8 cellular contexts compared by ENCODE assay signal in the genomic region with DNA sequence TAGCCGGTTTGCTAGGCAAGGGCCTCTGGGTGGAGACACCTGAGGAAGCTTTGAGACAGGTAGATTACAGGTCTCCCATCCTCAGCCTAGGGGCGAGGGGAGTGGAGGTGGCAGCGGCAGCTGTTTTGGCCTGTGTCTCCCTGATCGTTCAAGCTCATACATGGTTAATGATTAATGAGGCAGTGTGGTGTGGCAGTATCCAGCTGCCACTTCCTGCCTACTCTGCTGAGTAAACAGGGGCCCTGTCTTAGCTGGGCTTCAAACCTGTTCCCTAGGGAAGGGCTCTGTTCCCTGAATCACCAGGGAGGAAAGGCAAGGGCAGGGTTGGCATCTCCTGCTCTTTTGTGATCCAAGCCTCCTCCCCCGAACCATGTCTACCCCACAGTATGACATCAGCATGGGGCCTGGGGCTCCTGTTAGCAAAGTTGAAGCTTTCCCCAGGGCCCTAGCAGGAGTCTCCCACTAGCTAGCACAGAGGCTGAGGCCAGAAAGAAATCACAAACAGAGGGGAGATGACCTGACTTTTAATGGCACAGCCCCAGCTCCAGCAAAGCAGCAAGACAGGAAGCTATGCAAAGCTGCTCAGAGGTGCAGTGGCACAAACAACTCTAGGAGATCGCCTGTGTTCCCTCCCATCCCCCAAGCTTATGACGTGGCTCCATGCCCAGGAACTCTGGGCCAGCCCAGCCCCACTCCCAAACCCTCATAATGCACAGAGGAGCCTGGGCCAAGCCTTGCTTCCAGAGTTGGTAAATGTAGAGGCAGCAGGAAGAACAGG. TPM values are rescaled to one million over a fixed set of nuclear protein-coding genes. Genes with fewer than 3 reads are reported as not detected.
DNase-seq lines count a peak whose midpoint lies in the region; ATAC-seq lines count a peak whose summit lies in the region.

No MANE protein-coding gene starts in this region.

- H3K4me3 Mint-ChIP-seq in central memory CD8-positive, alpha-beta T cell, result peak overlapping the region; percentile 78
- H3K4me3 Mint-ChIP-seq in stimulated activated naive B cell treated with anti-CD40 and anti-IgM and Interleukin-4, amounts not matched to agents 10 μg/mL and 1 μg/mL and 100 μg/mL, for 72 hours, result peak overlapping the region; percentile 65 to 79

- H3K27me3 Mint-ChIP-seq in central memory CD8-positive, alpha-beta T cell, result no peaks in the 10 kb centered on the region
- H3K27me3 Mint-ChIP-seq in stimulated activated naive B cell treated with anti-CD40 and anti-IgM and Interleukin-4, amounts not matched to agents 10 μg/mL and 1 μg/mL and 100 μg/mL, for 72 hours, result no peaks in the 10 kb centered on the region

- H3K27ac Mint-ChIP-seq in central memory CD8-positive, alpha-beta T cell (ENCODE audit: low read depth), result peak overlapping the region; percentile 83
- peak overlapping the region; percentile 94 for H3K27ac Mint-ChIP-seq in stimulated activated naive B cell treated with anti-CD40 and anti-IgM and Interleukin-4, amounts not matched to agents 10 μg/mL and 1 μg/mL and 100 μg/mL, for 72 hours

- DNase-seq in ELR (ENCODE audit: low read depth) (peak; percentile 63), M059J (ENCODE audit: low read depth) (peak; percentile 92), T follicular helper cell (ENCODE audit: low read depth) (peak; percentile 35), cortex of kidney (lab: John Stamatoyannopoulos, UW) (no peak)
- DNase-seq in central memory CD8-positive, alpha-beta T cell (ENCODE audit: low spot score in 2 of 2), result peak in 1 of 2 donors; percentile 44
- peak; percentile 34 for DNase-seq in stimulated activated naive B cell treated with anti-CD40 and anti-IgM and Interleukin-4, amounts not matched to agents 10 μg/mL and 1 μg/mL and 100 μg/mL, for 72 hours

- H3K36me3 Mint-ChIP-seq in central memory CD8-positive, alpha-beta T cell (ENCODE audit: insufficient read depth), result peaks cover 76% of the 10 kb centered on the region
- peaks cover 43 to 56% of the 10 kb centered on the region in 2 donors for H3K36me3 Mint-ChIP-seq in stimulated activated naive B cell treated with anti-CD40 and anti-IgM and Interleukin-4, amounts not matched to agents 10 μg/mL and 1 μg/mL and 100 μg/mL, for 72 hours

- H3K4me1 Mint-ChIP-seq in central memory CD8-positive, alpha-beta T cell, result peaks cover 83% of the 10 kb centered on the region
- H3K4me1 Mint-ChIP-seq in stimulated activated naive B cell treated with anti-CD40 and anti-IgM and Interleukin-4, amounts not matched to agents 10 μg/mL and 1 μg/mL and 100 μg/mL, for 72 hours, result peaks cover 61 to 75% of the 10 kb centered on the region in 2 donors

- peak; percentile 26 for ATAC-seq in GM21717 (IDR thresholded peaks at IDR 0.05; ENCODE audit: unreplicated experiment)
- peak; percentile 1 for ATAC-seq in central memory CD8-positive, alpha-beta T cell (replicated peaks; ENCODE audit: extremely low read depth, poor library complexity, severe bottlenecking)
- peak; percentile 26 to 35 for ATAC-seq in stimulated activated naive B cell treated with anti-CD40 and anti-IgM and Interleukin-4, amounts not matched to agents 10 μg/mL and 1 μg/mL and 100 μg/mL, for 72 hours (replicated peaks)

- no peaks in the 10 kb centered on the region for H3K27me3 ChIP-seq in layer of hippocampus (ENCODE audit: control insufficient read depth, insufficient read depth, low read length)

- H3K27ac ChIP-seq in layer of hippocampus (ENCODE audit: low read depth, low read length), result peak overlapping the region; percentile 89

- H3K9me3 Mint-ChIP-seq in central memory CD8-positive, alpha-beta T cell, result no peaks in the 10 kb centered on the region
- H3K9me3 Mint-ChIP-seq in stimulated activated naive B cell treated with anti-CD40 and anti-IgM and Interleukin-4, amounts not matched to agents 10 μg/mL and 1 μg/mL and 100 μg/mL, for 72 hours, result no peaks in the 10 kb centered on the region

RNA-seq across cellular contexts. Expression of a gene that starts 3.7 kb away (rescaled TPM):
- total RNA-seq in M059J (2014; rRNA removed; shearing (Covaris generic)), result not detected in 2 replicates

RNA-seq across cellular contexts. Expression of a gene that starts 4.1 kb away (rescaled TPM):
- total RNA-seq in M059J (2014; rRNA removed; shearing (Covaris generic)), result 24.5 and 33.7 TPM in 2 replicates

RNA-seq across cellular contexts. Expression of a gene that starts 4.1 kb away (rescaled TPM):
- 6.2 and 8.0 TPM in 2 replicates for total RNA-seq in M059J (2014; rRNA removed; shearing (Covaris generic))

RNA-seq across cellular contexts. Expression of a gene that starts 4.3 kb away (rescaled TPM):
- total RNA-seq in M059J (2014; rRNA removed; shearing (Covaris generic)), result 105 and 129 TPM in 2 replicates

RNA-seq across cellular contexts. Expression of a gene that starts 19.8 kb away (rescaled TPM):
- total RNA-seq in M059J (2014; rRNA removed; shearing (Covaris generic)), result 16.8 and 23.5 TPM in 2 replicates
